15 cellular contexts compared by ENCODE assay signal in the genomic region with DNA sequence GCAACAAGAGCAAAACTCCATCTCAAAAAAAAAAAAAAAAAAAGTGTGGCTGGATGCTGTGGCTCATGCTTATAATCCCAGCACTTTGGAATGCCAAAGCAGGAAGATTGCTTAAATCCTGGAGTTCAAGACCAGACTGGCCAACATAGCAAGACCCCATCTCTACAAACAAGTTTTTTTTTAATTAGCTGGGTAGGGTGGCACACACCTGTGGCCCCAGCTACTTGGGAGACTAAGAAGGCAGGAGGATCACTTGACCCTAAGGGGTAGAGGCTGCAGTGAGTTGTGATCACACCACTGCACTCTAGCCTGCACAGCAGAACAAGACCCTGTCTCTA. TPM values are rescaled to one million over a fixed set of nuclear protein-coding genes. Genes with fewer than 3 reads are reported as not detected.
DNase-seq lines count a peak whose midpoint lies in the region; ATAC-seq and TF ChIP-seq lines count a peak whose summit lies in the region.
"Had no signal": no experiment of that assay in that cellular context is flagged by ENCODE, and none has a peak within 500 bp of the region (broad histone marks: within the 10 kb centered on the region; RNA-seq: fewer than 3 reads in every experiment).

No MANE protein-coding gene starts in this region.

- peaks cover 4% of the 10 kb centered on the region for H3K9me3 Mint-ChIP-seq in activated CD4-positive, alpha-beta T cell treated with anti-CD3 and anti-CD28 coated beads, Interleukin-2, amount 10 ng/mL, durations not matched to agents 24 days and 14 days
- peaks cover 1% of the 10 kb centered on the region for H3K9me3 Mint-ChIP-seq in activated naive CD8-positive, alpha-beta T cell treated with anti-CD3 and anti-CD28 coated beads for 36 hours
- peaks cover 0 to 8% (median 4%) of the 10 kb centered on the region in 11 donors for H3K9me3 Mint-ChIP-seq in naive thymus-derived CD4-positive, alpha-beta T cell

- H3K79me2 ChIP-seq in OCI-LY3 (ENCODE audit: low read length) = no peaks in the 10 kb centered on the region
- H3K79me2 ChIP-seq: hepatocyte had no signal

- peaks cover 6% of the 10 kb centered on the region for H3K36me3 Mint-ChIP-seq in activated CD4-positive, alpha-beta T cell treated with anti-CD3 and anti-CD28 coated beads, Interleukin-2, amount 10 ng/mL, durations not matched to agents 24 days and 14 days (ENCODE audit: low read depth)
- peaks cover 7% of the 10 kb centered on the region for H3K36me3 Mint-ChIP-seq in activated naive CD8-positive, alpha-beta T cell treated with anti-CD3 and anti-CD28 coated beads for 36 hours
- H3K36me3 Mint-ChIP-seq in naive thymus-derived CD4-positive, alpha-beta T cell = peaks cover 0 to 6% (median 3%) of the 10 kb centered on the region in 5 donors
- H3K36me3 Mint-ChIP-seq: mesothelial cell of epicardium had no signal

- no peak for DNase-seq in activated CD4-positive, alpha-beta T cell treated with anti-CD3 and anti-CD28 coated beads, Interleukin-2, amount 10 ng/mL, durations not matched to agents 24 days and 14 days
- DNase-seq in activated CD4-positive, alpha-beta T cell treated with anti-CD3 and anti-CD28 coated beads, Interleukin-2, amount 50 U/mL, for 48 hours = no peak
- no peak for DNase-seq in activated naive CD8-positive, alpha-beta T cell treated with anti-CD3 and anti-CD28 coated beads for 36 hours
- no peak for DNase-seq in naive thymus-derived CD4-positive, alpha-beta T cell
- no peak for DNase-seq in AML-193 (lab: John Stamatoyannopoulos, UW)
- DNase-seq: cerebellar nuclear complex, endodermal cell, NCI-H1694 had no signal

- no peaks in the 10 kb centered on the region for H3K27me3 Mint-ChIP-seq in activated CD4-positive, alpha-beta T cell treated with anti-CD3 and anti-CD28 coated beads, Interleukin-2, amount 10 ng/mL, durations not matched to agents 24 days and 14 days
- no peaks in the 10 kb centered on the region for H3K27me3 Mint-ChIP-seq in activated naive CD8-positive, alpha-beta T cell treated with anti-CD3 and anti-CD28 coated beads for 36 hours
- H3K27me3 Mint-ChIP-seq in naive thymus-derived CD4-positive, alpha-beta T cell = no peaks in the 10 kb centered on the region
- H3K27me3 Mint-ChIP-seq: stimulated activated naive CD8-positive, alpha-beta T cell treated with anti-CD3 and anti-CD28 coated beads, Interleukin-15, amount 100 ng/mL, for 72 hours had no signal

- H3K4me1 Mint-ChIP-seq in activated CD4-positive, alpha-beta T cell treated with anti-CD3 and anti-CD28 coated beads, Interleukin-2, amount 10 ng/mL, durations not matched to agents 24 days and 14 days = peaks cover 38% of the 10 kb centered on the region
- H3K4me1 Mint-ChIP-seq in activated naive CD8-positive, alpha-beta T cell treated with anti-CD3 and anti-CD28 coated beads for 36 hours = peaks cover 48% of the 10 kb centered on the region
- H3K4me1 Mint-ChIP-seq in naive thymus-derived CD4-positive, alpha-beta T cell = peaks cover 30 to 49% (median 38%) of the 10 kb centered on the region in 7 donors

- peak overlapping the region; percentile 77 for H3K27ac ChIP-seq in OCI-LY3 (ENCODE audit: low read length)
- peak overlapping the region; percentile 56 for H3K27ac ChIP-seq in naive thymus-derived CD4-positive, alpha-beta T cell (ENCODE audit: low read depth, low read length)
- H3K27ac ChIP-seq: right atrium auricular region had no signal

- no peaks in the 10 kb centered on the region for H4K20me1 ChIP-seq in OCI-LY3 (ENCODE audit: insufficient read depth, low read length)

- no peak overlapping the region for H2AFZ ChIP-seq in OCI-LY3 (ENCODE audit: low read depth, low read length)
- H2AFZ ChIP-seq: hepatocyte had no signal

- peak overlapping the region; percentile 52; the same call in 1 of the 2 replicates for H3K4me2 ChIP-seq in OCI-LY3 (ENCODE audit: low read length)
- H3K4me2 ChIP-seq: hepatocyte had no signal

- CTCF ChIA-PET in naive thymus-derived CD4-positive, alpha-beta T cell (lab: Charles Lee) = no interaction called here

- no peaks in the 10 kb centered on the region for H3K27me3 ChIP-seq in OCI-LY3 (ENCODE audit: low read depth, low read length)
- H3K27me3 ChIP-seq in naive thymus-derived CD4-positive, alpha-beta T cell (ENCODE audit: control insufficient read depth in 2 of 2, insufficient read depth in 2 of 2, low read length in 2 of 2) = no peaks in the 10 kb centered on the region
- H3K27me3 ChIP-seq: hepatocyte, right atrium auricular region had no signal

- H3K4me3 ChIP-seq in OCI-LY3 (ENCODE audit: low read length) = no peak overlapping the region
- H3K4me3 ChIP-seq in naive thymus-derived CD4-positive, alpha-beta T cell (ENCODE audit: low read length) = no peak overlapping the region
- H3K4me3 ChIP-seq: hepatocyte, right atrium auricular region had no signal

- peak overlapping the region; percentile 88 for H3K27ac Mint-ChIP-seq in activated CD4-positive, alpha-beta T cell treated with anti-CD3 and anti-CD28 coated beads, Interleukin-2, amount 10 ng/mL, durations not matched to agents 24 days and 14 days
- H3K27ac Mint-ChIP-seq in activated naive CD8-positive, alpha-beta T cell treated with anti-CD3 and anti-CD28 coated beads for 36 hours = peak overlapping the region; percentile 91
- peak overlapping the region in 3 of 9 donors; percentile 30 to 88 (median 71) for H3K27ac Mint-ChIP-seq in naive thymus-derived CD4-positive, alpha-beta T cell
- H3K27ac Mint-ChIP-seq: endodermal cell had no signal

- H3K9me3 ChIP-seq in OCI-LY3 (ENCODE audit: insufficient read depth, low read length) = peaks cover 10% of the 10 kb centered on the region; the same call in 1 of the 2 replicates
- peaks cover 0 to 4% (median 0%) of the 10 kb centered on the region in 3 experiments for H3K9me3 ChIP-seq in naive thymus-derived CD4-positive, alpha-beta T cell (ENCODE audit: control insufficient read depth in 2 of 3, low read length in 3 of 3)
- H3K9me3 ChIP-seq: right atrium auricular region had no signal

- H3K9ac ChIP-seq in OCI-LY3 (ENCODE audit: low read length) = no peak overlapping the region

- no peaks in the 10 kb centered on the region for H3K36me3 ChIP-seq in OCI-LY3 (replicated peaks; ENCODE audit: low read depth, low read length)
- H3K36me3 ChIP-seq in naive thymus-derived CD4-positive, alpha-beta T cell (ENCODE audit: control insufficient read depth in 2 of 3, insufficient read depth in 3 of 3, low read length in 3 of 3) = no peaks in the 10 kb centered on the region
- H3K36me3 ChIP-seq: right atrium auricular region had no signal

- ATAC-seq in naive thymus-derived CD4-positive, alpha-beta T cell = no peak
- ATAC-seq in GM19395 (IDR thresholded peaks at IDR 0.05; ENCODE audit: unreplicated experiment) (no peak), HG02588 (IDR thresholded peaks at IDR 0.05; ENCODE audit: unreplicated experiment) (no peak)

- peaks cover 33% of the 10 kb centered on the region for H3K4me1 ChIP-seq in OCI-LY3 (ENCODE audit: low read length)
- H3K4me1 ChIP-seq in naive thymus-derived CD4-positive, alpha-beta T cell (ENCODE audit: control insufficient read depth in 2 of 2, insufficient read depth in 2 of 2, low read length in 2 of 2) = peaks cover 17 to 24% of the 10 kb centered on the region in 2 donors
- H3K4me1 ChIP-seq: right atrium auricular region had no signal

- no peak for TF ChIP-seq CTCF in OCI-LY3 (IDR thresholded peaks at IDR 0.05; ENCODE audit: low read depth, low read length)

- no peak overlapping the region for H3K4me3 Mint-ChIP-seq in activated CD4-positive, alpha-beta T cell treated with anti-CD3 and anti-CD28 coated beads, Interleukin-2, amount 10 ng/mL, durations not matched to agents 24 days and 14 days
- H3K4me3 Mint-ChIP-seq in activated naive CD8-positive, alpha-beta T cell treated with anti-CD3 and anti-CD28 coated beads for 36 hours = no peak overlapping the region
- no peak overlapping the region for H3K4me3 Mint-ChIP-seq in naive thymus-derived CD4-positive, alpha-beta T cell
- H3K4me3 Mint-ChIP-seq: endodermal cell, mesothelial cell of epicardium had no signal

- intact Hi-C loops in activated CD4-positive, alpha-beta T cell treated with anti-CD3 and anti-CD28 coated beads, Interleukin-2, amount 10 ng/mL, durations not matched to agents 24 days and 14 days (cut with micrococcal nuclease) = no loop called here
- intact Hi-C loops in naive thymus-derived CD4-positive, alpha-beta T cell (cut with micrococcal nuclease) = loop anchor here in 1 of 2 donors (2.0 kb wide), 2 partner anchors 18 to 754 kb away; a partner anchor contains a TSS

- POLR2A ChIA-PET in naive thymus-derived CD4-positive, alpha-beta T cell (lab: Charles Lee) = no interaction called here

RNA-seq across cellular contexts. Expression of a gene that starts 19.0 kb away (rescaled TPM):
- 1.2 and 1.7 TPM in 2 replicates for total RNA-seq in activated CD4-positive, alpha-beta T cell treated with anti-CD3 and anti-CD28 coated beads, Interleukin-2, amount 10 ng/mL, durations not matched to agents 24 days and 14 days
- total RNA-seq in activated naive CD8-positive, alpha-beta T cell treated with anti-CD3 and anti-CD28 coated beads for 36 hours = 1 to 10 TPM; 3.0 to 4.7 TPM
- 1 to 10 TPM in 3 of 5 experiments, under 1 TPM in 1, not detected in 1; 0.87 to 6.6 (median 1.2) TPM for total RNA-seq in naive thymus-derived CD4-positive, alpha-beta T cell
- not detected for polyA plus RNA-seq in naive thymus-derived CD4-positive, alpha-beta T cell

RNA-seq across cellular contexts. Expression of a gene that starts 54.2 kb away (rescaled TPM):
- total RNA-seq in activated CD4-positive, alpha-beta T cell treated with anti-CD3 and anti-CD28 coated beads, Interleukin-2, amount 10 ng/mL, durations not matched to agents 24 days and 14 days = 61.7 TPM in 2 replicates
- total RNA-seq in activated naive CD8-positive, alpha-beta T cell treated with anti-CD3 and anti-CD28 coated beads for 36 hours = 10 to 100 TPM; 71.4 to 72.5 TPM
- total RNA-seq in naive thymus-derived CD4-positive, alpha-beta T cell = 10 to 100 TPM; 21.3 to 42.7 (median 35.7) TPM
- polyA plus RNA-seq in naive thymus-derived CD4-positive, alpha-beta T cell = 100 to 1,000 TPM in 1 of 2 donors, 10 to 100 TPM in 1; 79.4 to 102 TPM
